1 cellular context compared by ENCODE assay signal in the genomic region with DNA sequence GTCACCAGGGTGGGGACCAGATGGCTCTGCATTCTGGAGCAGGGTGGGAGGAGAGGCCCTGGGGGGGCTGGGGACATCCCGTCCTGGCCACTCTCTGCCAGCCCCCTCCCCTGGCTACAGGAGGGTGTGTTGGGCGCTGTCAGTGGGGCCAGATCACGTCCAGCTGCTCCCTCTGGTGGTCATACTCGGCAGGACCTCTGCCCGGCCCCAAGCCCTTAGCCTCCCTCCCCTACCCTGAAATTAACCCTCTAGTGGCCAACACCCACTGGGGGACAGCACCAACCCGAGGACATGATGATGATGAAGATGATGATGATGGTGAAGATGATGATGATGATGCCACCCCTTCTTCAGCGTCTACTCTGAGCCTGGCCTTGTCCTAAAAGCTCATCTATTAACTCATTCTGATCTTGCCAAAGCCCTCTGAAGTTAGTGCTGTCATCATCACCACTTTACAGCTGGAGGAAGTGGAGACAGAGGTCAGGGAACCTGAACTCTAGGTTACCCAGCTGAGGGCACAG.
A peak's percentile ranks its signal among the peaks of the same experiment; 100 is the strongest.
TF ChIP-seq lines count a peak whose summit lies in the region.

No MANE protein-coding gene starts in this region.

TF ChIP-seq in HEK293, 187 proteins besides CTCF, POLR2A, EP300 and RAD21 (continued from another document and continues in another):
- no peak for TF ChIP-seq ZNF223 (tag by site-specific recombination; IDR thresholded peaks at IDR 0.05)
- TF ChIP-seq REPIN1 (tag by site-specific recombination; IDR thresholded peaks at IDR 0.05; ENCODE audit: low read depth), result peak; percentile 85; the same call in 1 of the 2 replicates
- TF ChIP-seq PRDM1 (tag by site-specific recombination; IDR thresholded peaks at IDR 0.05), result no peak
- TF ChIP-seq, protein P1, sequence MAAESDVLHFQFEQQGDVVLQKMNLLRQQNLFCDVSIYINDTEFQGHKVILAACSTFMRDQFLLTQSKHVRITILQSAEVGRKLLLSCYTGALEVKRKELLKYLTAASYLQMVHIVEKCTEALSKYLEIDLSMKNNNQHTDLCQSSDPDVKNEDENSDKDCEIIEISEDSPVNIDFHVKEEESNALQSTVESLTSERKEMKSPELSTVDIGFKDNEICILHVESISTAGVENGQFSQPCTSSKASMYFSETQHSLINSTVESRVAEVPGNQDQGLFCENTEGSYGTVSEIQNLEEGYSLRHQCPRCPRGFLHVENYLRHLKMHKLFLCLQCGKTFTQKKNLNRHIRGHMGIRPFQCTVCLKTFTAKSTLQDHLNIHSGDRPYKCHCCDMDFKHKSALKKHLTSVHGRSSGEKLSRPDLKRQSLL (tag by site-specific recombination; IDR thresholded peaks at IDR 0.05), result no peak
- TF ChIP-seq ZNF571 (tag by site-specific recombination; IDR thresholded peaks at IDR 0.05), result no peak
- TF ChIP-seq, protein P2, sequence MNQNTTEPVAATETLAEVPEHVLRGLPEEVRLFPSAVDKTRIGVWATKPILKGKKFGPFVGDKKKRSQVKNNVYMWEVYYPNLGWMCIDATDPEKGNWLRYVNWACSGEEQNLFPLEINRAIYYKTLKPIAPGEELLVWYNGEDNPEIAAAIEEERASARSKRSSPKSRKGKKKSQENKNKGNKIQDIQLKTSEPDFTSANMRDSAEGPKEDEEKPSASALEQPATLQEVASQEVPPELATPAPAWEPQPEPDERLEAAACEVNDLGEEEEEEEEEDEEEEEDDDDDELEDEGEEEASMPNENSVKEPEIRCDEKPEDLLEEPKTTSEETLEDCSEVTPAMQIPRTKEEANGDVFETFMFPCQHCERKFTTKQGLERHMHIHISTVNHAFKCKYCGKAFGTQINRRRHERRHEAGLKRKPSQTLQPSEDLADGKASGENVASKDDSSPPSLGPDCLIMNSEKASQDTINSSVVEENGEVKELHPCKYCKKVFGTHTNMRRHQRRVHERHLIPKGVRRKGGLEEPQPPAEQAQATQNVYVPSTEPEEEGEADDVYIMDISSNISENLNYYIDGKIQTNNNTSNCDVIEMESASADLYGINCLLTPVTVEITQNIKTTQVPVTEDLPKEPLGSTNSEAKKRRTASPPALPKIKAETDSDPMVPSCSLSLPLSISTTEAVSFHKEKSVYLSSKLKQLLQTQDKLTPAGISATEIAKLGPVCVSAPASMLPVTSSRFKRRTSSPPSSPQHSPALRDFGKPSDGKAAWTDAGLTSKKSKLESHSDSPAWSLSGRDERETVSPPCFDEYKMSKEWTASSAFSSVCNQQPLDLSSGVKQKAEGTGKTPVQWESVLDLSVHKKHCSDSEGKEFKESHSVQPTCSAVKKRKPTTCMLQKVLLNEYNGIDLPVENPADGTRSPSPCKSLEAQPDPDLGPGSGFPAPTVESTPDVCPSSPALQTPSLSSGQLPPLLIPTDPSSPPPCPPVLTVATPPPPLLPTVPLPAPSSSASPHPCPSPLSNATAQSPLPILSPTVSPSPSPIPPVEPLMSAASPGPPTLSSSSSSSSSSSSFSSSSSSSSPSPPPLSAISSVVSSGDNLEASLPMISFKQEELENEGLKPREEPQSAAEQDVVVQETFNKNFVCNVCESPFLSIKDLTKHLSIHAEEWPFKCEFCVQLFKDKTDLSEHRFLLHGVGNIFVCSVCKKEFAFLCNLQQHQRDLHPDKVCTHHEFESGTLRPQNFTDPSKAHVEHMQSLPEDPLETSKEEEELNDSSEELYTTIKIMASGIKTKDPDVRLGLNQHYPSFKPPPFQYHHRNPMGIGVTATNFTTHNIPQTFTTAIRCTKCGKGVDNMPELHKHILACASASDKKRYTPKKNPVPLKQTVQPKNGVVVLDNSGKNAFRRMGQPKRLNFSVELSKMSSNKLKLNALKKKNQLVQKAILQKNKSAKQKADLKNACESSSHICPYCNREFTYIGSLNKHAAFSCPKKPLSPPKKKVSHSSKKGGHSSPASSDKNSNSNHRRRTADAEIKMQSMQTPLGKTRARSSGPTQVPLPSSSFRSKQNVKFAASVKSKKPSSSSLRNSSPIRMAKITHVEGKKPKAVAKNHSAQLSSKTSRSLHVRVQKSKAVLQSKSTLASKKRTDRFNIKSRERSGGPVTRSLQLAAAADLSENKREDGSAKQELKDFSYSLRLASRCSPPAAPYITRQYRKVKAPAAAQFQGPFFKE (tag by site-specific recombination; IDR thresholded peaks at IDR 0.05; ENCODE audit: borderline replicate concordance), result no peak
- no peak for TF ChIP-seq ZNF416 (tag by site-specific recombination; IDR thresholded peaks at IDR 0.05)
- no peak for TF ChIP-seq ZNF830 (tag by site-specific recombination; IDR thresholded peaks at IDR 0.05; ENCODE audit: low read depth)
- TF ChIP-seq ZNF433 (tag by site-specific recombination; IDR thresholded peaks at IDR 0.05; ENCODE audit: low read depth), result no peak
- no peak for TF ChIP-seq ZFP41 (tag by site-specific recombination; IDR thresholded peaks at IDR 0.05; ENCODE audit: borderline replicate concordance)
- TF ChIP-seq, protein P3, sequence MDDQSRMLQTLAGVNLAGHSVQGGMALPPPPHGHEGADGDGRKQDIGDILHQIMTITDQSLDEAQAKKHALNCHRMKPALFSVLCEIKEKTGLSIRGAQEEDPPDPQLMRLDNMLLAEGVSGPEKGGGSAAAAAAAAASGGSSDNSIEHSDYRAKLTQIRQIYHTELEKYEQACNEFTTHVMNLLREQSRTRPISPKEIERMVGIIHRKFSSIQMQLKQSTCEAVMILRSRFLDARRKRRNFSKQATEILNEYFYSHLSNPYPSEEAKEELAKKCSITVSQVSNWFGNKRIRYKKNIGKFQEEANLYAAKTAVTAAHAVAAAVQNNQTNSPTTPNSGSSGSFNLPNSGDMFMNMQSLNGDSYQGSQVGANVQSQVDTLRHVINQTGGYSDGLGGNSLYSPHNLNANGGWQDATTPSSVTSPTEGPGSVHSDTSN (CRISPR knock-in tag; IDR thresholded peaks at IDR 0.05), result no peak
- TF ChIP-seq, protein P4, sequence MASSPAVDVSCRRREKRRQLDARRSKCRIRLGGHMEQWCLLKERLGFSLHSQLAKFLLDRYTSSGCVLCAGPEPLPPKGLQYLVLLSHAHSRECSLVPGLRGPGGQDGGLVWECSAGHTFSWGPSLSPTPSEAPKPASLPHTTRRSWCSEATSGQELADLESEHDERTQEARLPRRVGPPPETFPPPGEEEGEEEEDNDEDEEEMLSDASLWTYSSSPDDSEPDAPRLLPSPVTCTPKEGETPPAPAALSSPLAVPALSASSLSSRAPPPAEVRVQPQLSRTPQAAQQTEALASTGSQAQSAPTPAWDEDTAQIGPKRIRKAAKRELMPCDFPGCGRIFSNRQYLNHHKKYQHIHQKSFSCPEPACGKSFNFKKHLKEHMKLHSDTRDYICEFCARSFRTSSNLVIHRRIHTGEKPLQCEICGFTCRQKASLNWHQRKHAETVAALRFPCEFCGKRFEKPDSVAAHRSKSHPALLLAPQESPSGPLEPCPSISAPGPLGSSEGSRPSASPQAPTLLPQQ (tag by site-specific recombination; IDR thresholded peaks at IDR 0.05), result peak; percentile 93
- no peak for TF ChIP-seq GFI1B (tag by site-specific recombination; IDR thresholded peaks at IDR 0.05)
- peak; percentile 57 for TF ChIP-seq SP3 (tag by site-specific recombination; IDR thresholded peaks at IDR 0.05)
- TF ChIP-seq ZNF624 (tag by site-specific recombination; IDR thresholded peaks at IDR 0.05), result no peak
- TF ChIP-seq, protein P5, sequence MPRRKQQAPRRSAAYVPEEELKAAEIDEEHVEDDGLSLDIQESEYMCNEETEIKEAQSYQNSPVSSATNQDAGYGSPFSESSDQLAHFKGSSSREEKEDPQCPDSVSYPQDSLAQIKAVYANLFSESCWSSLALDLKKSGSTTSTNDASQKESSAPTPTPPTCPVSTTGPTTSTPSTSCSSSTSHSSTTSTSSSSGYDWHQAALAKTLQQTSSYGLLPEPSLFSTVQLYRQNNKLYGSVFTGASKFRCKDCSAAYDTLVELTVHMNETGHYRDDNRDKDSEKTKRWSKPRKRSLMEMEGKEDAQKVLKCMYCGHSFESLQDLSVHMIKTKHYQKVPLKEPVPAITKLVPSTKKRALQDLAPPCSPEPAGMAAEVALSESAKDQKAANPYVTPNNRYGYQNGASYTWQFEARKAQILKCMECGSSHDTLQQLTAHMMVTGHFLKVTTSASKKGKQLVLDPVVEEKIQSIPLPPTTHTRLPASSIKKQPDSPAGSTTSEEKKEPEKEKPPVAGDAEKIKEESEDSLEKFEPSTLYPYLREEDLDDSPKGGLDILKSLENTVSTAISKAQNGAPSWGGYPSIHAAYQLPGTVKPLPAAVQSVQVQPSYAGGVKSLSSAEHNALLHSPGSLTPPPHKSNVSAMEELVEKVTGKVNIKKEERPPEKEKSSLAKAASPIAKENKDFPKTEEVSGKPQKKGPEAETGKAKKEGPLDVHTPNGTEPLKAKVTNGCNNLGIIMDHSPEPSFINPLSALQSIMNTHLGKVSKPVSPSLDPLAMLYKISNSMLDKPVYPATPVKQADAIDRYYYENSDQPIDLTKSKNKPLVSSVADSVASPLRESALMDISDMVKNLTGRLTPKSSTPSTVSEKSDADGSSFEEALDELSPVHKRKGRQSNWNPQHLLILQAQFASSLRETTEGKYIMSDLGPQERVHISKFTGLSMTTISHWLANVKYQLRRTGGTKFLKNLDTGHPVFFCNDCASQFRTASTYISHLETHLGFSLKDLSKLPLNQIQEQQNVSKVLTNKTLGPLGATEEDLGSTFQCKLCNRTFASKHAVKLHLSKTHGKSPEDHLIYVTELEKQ (tag by site-specific recombination; IDR thresholded peaks at IDR 0.05; ENCODE audit: borderline replicate concordance), result peak; percentile 25; the same call in 1 of the 2 replicates
- TF ChIP-seq, protein P6, sequence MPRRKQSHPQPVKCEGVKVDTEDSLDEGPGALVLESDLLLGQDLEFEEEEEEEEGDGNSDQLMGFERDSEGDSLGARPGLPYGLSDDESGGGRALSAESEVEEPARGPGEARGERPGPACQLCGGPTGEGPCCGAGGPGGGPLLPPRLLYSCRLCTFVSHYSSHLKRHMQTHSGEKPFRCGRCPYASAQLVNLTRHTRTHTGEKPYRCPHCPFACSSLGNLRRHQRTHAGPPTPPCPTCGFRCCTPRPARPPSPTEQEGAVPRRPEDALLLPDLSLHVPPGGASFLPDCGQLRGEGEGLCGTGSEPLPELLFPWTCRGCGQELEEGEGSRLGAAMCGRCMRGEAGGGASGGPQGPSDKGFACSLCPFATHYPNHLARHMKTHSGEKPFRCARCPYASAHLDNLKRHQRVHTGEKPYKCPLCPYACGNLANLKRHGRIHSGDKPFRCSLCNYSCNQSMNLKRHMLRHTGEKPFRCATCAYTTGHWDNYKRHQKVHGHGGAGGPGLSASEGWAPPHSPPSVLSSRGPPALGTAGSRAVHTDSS (tag by site-specific recombination; IDR thresholded peaks at IDR 0.05), result peak; percentile 100
- 0 out of 2 replicates have a peak, but pooled peaks have one; percentile 27 for TF ChIP-seq ZNF366 (tag by site-specific recombination; conservative IDR thresholded peaks at IDR 0.05)
- TF ChIP-seq, protein P7, sequence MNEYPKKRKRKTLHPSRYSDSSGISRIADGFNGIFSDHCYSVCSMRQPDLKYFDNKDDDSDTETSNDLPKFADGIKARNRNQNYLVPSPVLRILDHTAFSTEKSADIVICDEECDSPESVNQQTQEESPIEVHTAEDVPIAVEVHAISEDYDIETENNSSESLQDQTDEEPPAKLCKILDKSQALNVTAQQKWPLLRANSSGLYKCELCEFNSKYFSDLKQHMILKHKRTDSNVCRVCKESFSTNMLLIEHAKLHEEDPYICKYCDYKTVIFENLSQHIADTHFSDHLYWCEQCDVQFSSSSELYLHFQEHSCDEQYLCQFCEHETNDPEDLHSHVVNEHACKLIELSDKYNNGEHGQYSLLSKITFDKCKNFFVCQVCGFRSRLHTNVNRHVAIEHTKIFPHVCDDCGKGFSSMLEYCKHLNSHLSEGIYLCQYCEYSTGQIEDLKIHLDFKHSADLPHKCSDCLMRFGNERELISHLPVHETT (tag by site-specific recombination; IDR thresholded peaks at IDR 0.05), result peak; percentile 82; the same call in 1 of the 2 replicates
- TF ChIP-seq, protein P8, sequence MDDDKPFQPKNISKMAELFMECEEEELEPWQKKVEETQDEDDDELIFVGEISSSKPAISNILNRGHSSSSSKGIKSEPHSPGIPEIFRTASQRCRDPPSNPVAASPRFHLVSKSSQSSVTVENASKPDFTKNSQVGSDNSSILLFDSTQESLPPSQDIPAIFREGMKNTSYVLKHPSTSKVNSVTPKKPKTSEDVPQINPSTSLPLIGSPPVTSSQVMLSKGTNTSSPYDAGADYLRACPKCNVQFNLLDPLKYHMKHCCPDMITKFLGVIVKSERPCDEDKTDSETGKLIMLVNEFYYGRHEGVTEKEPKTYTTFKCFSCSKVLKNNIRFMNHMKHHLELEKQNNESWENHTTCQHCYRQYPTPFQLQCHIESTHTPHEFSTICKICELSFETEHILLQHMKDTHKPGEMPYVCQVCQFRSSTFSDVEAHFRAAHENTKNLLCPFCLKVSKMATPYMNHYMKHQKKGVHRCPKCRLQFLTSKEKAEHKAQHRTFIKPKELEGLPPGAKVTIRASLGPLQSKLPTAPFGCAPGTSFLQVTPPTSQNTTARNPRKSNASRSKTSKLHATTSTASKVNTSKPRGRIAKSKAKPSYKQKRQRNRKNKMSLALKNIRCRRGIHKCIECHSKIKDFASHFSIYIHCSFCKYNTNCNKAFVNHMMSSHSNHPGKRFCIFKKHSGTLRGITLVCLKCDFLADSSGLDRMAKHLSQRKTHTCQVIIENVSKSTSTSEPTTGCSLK (tag by site-specific recombination; IDR thresholded peaks at IDR 0.05), result no peak
- TF ChIP-seq ZNF837 (tag by site-specific recombination; IDR thresholded peaks at IDR 0.05), result no peak
- TF ChIP-seq ZFP69B (tag by site-specific recombination; IDR thresholded peaks at IDR 0.05), result peak; percentile 95
- TF ChIP-seq ZNF335 (tag by site-specific recombination; conservative IDR thresholded peaks at IDR 0.05), result no peak
- no peak; the same call in none of the 2 replicates for TF ChIP-seq ZBTB7A (tag by site-specific recombination; IDR thresholded peaks at IDR 0.05; ENCODE audit: low read depth)
- TF ChIP-seq, protein P9, sequence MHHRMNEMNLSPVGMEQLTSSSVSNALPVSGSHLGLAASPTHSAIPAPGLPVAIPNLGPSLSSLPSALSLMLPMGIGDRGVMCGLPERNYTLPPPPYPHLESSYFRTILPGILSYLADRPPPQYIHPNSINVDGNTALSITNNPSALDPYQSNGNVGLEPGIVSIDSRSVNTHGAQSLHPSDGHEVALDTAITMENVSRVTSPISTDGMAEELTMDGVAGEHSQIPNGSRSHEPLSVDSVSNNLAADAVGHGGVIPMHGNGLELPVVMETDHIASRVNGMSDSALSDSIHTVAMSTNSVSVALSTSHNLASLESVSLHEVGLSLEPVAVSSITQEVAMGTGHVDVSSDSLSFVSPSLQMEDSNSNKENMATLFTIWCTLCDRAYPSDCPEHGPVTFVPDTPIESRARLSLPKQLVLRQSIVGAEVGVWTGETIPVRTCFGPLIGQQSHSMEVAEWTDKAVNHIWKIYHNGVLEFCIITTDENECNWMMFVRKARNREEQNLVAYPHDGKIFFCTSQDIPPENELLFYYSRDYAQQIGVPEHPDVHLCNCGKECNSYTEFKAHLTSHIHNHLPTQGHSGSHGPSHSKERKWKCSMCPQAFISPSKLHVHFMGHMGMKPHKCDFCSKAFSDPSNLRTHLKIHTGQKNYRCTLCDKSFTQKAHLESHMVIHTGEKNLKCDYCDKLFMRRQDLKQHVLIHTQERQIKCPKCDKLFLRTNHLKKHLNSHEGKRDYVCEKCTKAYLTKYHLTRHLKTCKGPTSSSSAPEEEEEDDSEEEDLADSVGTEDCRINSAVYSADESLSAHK (tag by site-specific recombination; IDR thresholded peaks at IDR 0.05), result 0 out of 2 replicates have a peak, but pooled peaks have one; percentile 42
- TF ChIP-seq ZNF202 (tag by site-specific recombination; IDR thresholded peaks at IDR 0.05; ENCODE audit: borderline replicate concordance), result no peak
